Comparison of ENCODE assay signal across 15 cellular contexts in the genomic region with DNA sequence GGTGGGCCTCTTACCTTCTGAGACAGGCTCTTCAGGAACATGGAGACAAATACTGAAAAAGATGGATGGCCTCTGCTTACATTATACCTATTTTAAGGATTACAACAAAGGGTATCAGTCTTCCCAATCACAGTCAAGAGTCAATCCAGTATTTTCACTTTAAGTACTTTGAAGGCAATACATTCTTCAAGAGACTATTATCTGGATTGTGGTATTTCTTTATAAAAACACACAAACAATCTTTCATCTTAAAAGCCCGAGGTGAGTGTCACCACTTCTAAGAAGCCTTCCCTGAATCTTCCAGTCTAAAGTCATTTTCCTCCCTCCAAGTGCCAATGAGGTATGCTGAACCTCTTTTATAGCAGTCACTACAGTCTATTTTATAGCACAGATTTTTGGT. TPM values are rescaled to one million over a fixed set of nuclear protein-coding genes. Genes with fewer than 3 reads are reported as not detected.
A peak's percentile ranks its signal among the peaks of the same experiment; 100 is the strongest.
DNase-seq lines count a peak whose midpoint lies in the region; ATAC-seq, FAIRE-seq and TF ChIP-seq lines count a peak whose summit lies in the region.
"Had no signal": no experiment of that assay in that cellular context is flagged by ENCODE, and none has a peak within 500 bp of the region (broad histone marks: within the 10 kb centered on the region; RNA-seq: fewer than 3 reads in every experiment).

No MANE protein-coding gene starts in this region.

- H3K27ac ChIP-seq in SJCRH30: peak overlapping the region; percentile 58
- no peak overlapping the region for H3K27ac ChIP-seq in K562 (ENCODE audit: extremely low read depth, low read depth, low read length)
- H3K27ac ChIP-seq: foreskin keratinocyte had no signal

- H3K27me3 ChIP-seq in SJCRH30: no peaks in the 10 kb centered on the region
- H3K27me3 ChIP-seq in K562 (ENCODE audit: control insufficient read depth in 2 of 2, insufficient read depth in 2 of 2, low read length in 2 of 2): no peaks in the 10 kb centered on the region
- H3K27me3 ChIP-seq: foreskin keratinocyte, left lung, thyroid gland had no signal

- H3K9me3 ChIP-seq in SJCRH30 (replicated peaks) (no peaks in the 10 kb centered on the region), K562 (replicated peaks; ENCODE audit: control insufficient read depth, insufficient read depth, low read depth, low read length) (no peaks in the 10 kb centered on the region)
- H3K9me3 ChIP-seq: Caco-2, left lung, thyroid gland had no signal

- H3K79me2 ChIP-seq in K562 (ENCODE audit: control insufficient read depth, insufficient read depth, low read length): peaks cover 69% of the 10 kb centered on the region

- no peak overlapping the region for H2AFZ ChIP-seq in K562 (ENCODE audit: low read depth, low read length)

- H3K4me3 ChIP-seq in SJCRH30: no peak overlapping the region
- no peak overlapping the region for H3K4me3 ChIP-seq in K562
- H3K4me3 ChIP-seq: left lung, thyroid gland had no signal

- peak overlapping the region; percentile 98 for H3K27ac Mint-ChIP-seq in activated T-cell treated with anti-CD3 and anti-CD28 coated beads, Interleukin-2, amount 50 U/mL, for 72 hours
- H3K27ac Mint-ChIP-seq in stimulated activated memory B cell treated with anti-CD40 and anti-IgM and Interleukin-4, amounts not matched to agents 10 μg/mL and 1 μg/mL and 100 μg/mL, for 72 hours: peak overlapping the region; percentile 83

- H4K20me1 ChIP-seq in K562 (replicated peaks; ENCODE audit: control insufficient read depth, insufficient read depth, low read length): peaks cover 18% of the 10 kb centered on the region; the same call in 1 of the 2 replicates

- FAIRE-seq in K562 (lab: Jason Lieb, UNC): no peak
- FAIRE-seq: endometrium had no signal

- peaks cover 0 to 8% of the 10 kb centered on the region in 2 donors for H3K36me3 Mint-ChIP-seq in activated T-cell treated with anti-CD3 and anti-CD28 coated beads, Interleukin-2, amount 50 U/mL, for 72 hours (ENCODE audit: insufficient read depth in 2 of 2)
- peaks cover 21% of the 10 kb centered on the region for H3K36me3 Mint-ChIP-seq in stimulated activated memory B cell treated with anti-CD40 and anti-IgM and Interleukin-4, amounts not matched to agents 10 μg/mL and 1 μg/mL and 100 μg/mL, for 72 hours

- H3K9me3 Mint-ChIP-seq in activated T-cell treated with anti-CD3 and anti-CD28 coated beads, Interleukin-2, amount 50 U/mL, for 72 hours: no peaks in the 10 kb centered on the region
- H3K9me3 Mint-ChIP-seq in stimulated activated memory B cell treated with anti-CD40 and anti-IgM and Interleukin-4, amounts not matched to agents 10 μg/mL and 1 μg/mL and 100 μg/mL, for 72 hours: no peaks in the 10 kb centered on the region

- H3K27me3 Mint-ChIP-seq in activated T-cell treated with anti-CD3 and anti-CD28 coated beads, Interleukin-2, amount 50 U/mL, for 72 hours (ENCODE audit: low read depth): no peaks in the 10 kb centered on the region
- H3K27me3 Mint-ChIP-seq in stimulated activated memory B cell treated with anti-CD40 and anti-IgM and Interleukin-4, amounts not matched to agents 10 μg/mL and 1 μg/mL and 100 μg/mL, for 72 hours: no peaks in the 10 kb centered on the region

- H3K9me1 ChIP-seq in K562 (ENCODE audit: control insufficient read depth, insufficient read depth, low read length): no peaks in the 10 kb centered on the region

- TF ChIP-seq POLR2A in K562 (conservative IDR thresholded peaks at IDR 0.05): no peak

- in situ Hi-C loops in K562 (cut with MboI): no loop called here

- peaks cover 41% of the 10 kb centered on the region for H3K4me1 ChIP-seq in SJCRH30
- no peaks in the 10 kb centered on the region; a peak in 2 of 5 replicates for H3K4me1 ChIP-seq in K562 (replicated peaks in 1 of 2; ENCODE audit: control insufficient read depth in 2 of 2, insufficient read depth in 2 of 2, low read length in 2 of 2)
- H3K4me1 ChIP-seq: Caco-2, foreskin keratinocyte had no signal

- POLR2A ChIA-PET in K562 (lab: Yijun Ruan, JAX): interaction anchor here (0.6 to 1.5 kb wide), 4 partner anchors 14 to 857 kb away, joined by 3 to 5 read pairs (median 4); no protein-coding TSS in a partner anchor

- intact Hi-C loops in K562 (cut with micrococcal nuclease): no loop called here

- H3K4me2 ChIP-seq in K562 (ENCODE audit: insufficient read depth, low read length): no peak overlapping the region

- TF ChIP-seq CTCF in K562 (IDR thresholded peaks at IDR 0.05 in 2 of 3, conservative IDR thresholded peaks at IDR 0.05 in 1 of 3; ENCODE audit: insufficient read depth in 2 of 3, low read depth in 1 of 3, low read length in 3 of 3): no peak

- 12% methylated on average over 1 of the region's 1 CpG for WGBS in K562 (ENCODE audit: insufficient coverage, low coverage, missing lambda C conversion rate)

- CTCF ChIA-PET in K562 (lab: Yijun Ruan, JAX; ENCODE audit: low intra/inter-chr PET ratio): no interaction called here

- H3K4me3 Mint-ChIP-seq in activated T-cell treated with anti-CD3 and anti-CD28 coated beads, Interleukin-2, amount 50 U/mL, for 72 hours: peak overlapping the region; percentile 80 to 92
- H3K4me3 Mint-ChIP-seq in stimulated activated memory B cell treated with anti-CD40 and anti-IgM and Interleukin-4, amounts not matched to agents 10 μg/mL and 1 μg/mL and 100 μg/mL, for 72 hours: no peak overlapping the region

- H3K36me3 ChIP-seq in SJCRH30: peaks cover 11% of the 10 kb centered on the region
- peaks cover 35% of the 10 kb centered on the region for H3K36me3 ChIP-seq in K562 (ENCODE audit: control insufficient read depth, insufficient read depth, low read length)
- H3K36me3 ChIP-seq: thyroid gland had no signal

- no peak for TF ChIP-seq RAD21 in K562 (CRISPR knock-in tag; conservative IDR thresholded peaks at IDR 0.05 in 1 of 2, IDR thresholded peaks at IDR 0.05 in 1 of 2)

- H3K9ac ChIP-seq in K562 (ENCODE audit: insufficient read depth in 1 of 2, low read depth in 2 of 2, low read length in 2 of 2): no peak overlapping the region

- peaks cover 62% of the 10 kb centered on the region for H3K4me1 Mint-ChIP-seq in activated T-cell treated with anti-CD3 and anti-CD28 coated beads, Interleukin-2, amount 50 U/mL, for 72 hours (ENCODE audit: low read depth)
- H3K4me1 Mint-ChIP-seq in stimulated activated memory B cell treated with anti-CD40 and anti-IgM and Interleukin-4, amounts not matched to agents 10 μg/mL and 1 μg/mL and 100 μg/mL, for 72 hours: peaks cover 52% of the 10 kb centered on the region

- peak; percentile 26 to 33 for ATAC-seq in activated T-cell treated with anti-CD3 and anti-CD28 coated beads, Interleukin-2, amount 50 U/mL, for 72 hours (replicated peaks in 1 of 2)
- no peak for ATAC-seq in K562
- no peak for ATAC-seq in stimulated activated memory B cell treated with anti-CD40 and anti-IgM and Interleukin-4, amounts not matched to agents 10 μg/mL and 1 μg/mL and 100 μg/mL, for 72 hours
- ATAC-seq in GM21576 (IDR thresholded peaks at IDR 0.05; ENCODE audit: unreplicated experiment): no peak
- ATAC-seq: foreskin keratinocyte, left lung had no signal

- TF ChIP-seq EP300 in K562 (IDR thresholded peaks at IDR 0.05; ENCODE audit: low read length): no peak

- no TSS peak for BruUV-seq in K562 (replicated peaks; lab: Mats Ljungman, UMichigan)

- no peak for DNase-seq in activated T-cell treated with anti-CD3 and anti-CD28 coated beads, Interleukin-2, amount 50 U/mL, for 72 hours
- DNase-seq in activated T-cell treated with anti-CD3 and anti-CD28 coated beads, Interleukin-2, amount 50 U/mL, for 1 hour: no peak
- DNase-seq in SJCRH30 (no peak), K562 (ENCODE audit: extremely low read depth in 1 of 4, low spot score in 3 of 4) (no peak), HPDE6-E6E7 (ENCODE audit: extremely low spot score) (no peak), NCI-H2081 (lab: John Stamatoyannopoulos, UW) (no peak)
- DNase-seq: Caco-2, foreskin keratinocyte, left lung, MM.1S, NCI-H2081 treated with DMSO at 0.1 percent for 48 hours, thyroid gland had no signal

RNA-seq across cellular contexts. Expression of a gene that starts 45.3 kb away (rescaled TPM):
- total RNA-seq in activated T-cell treated with anti-CD3 and anti-CD28 coated beads, Interleukin-2, amount 50 U/mL, for 72 hours: 100 to 1,000 TPM; 146 to 197 TPM
- 38.2 and 43.6 TPM in 2 replicates for total RNA-seq in SJCRH30 (2014; rRNA removed; shearing (Covaris generic))
- total RNA-seq in K562 (2011; cell fraction: chromatin; rRNA removed; ENCODE audit: low replicate concordance): 60.7 and 84.8 TPM in 2 replicates
- 47.0 and 48.4 TPM in 2 replicates for total RNA-seq in K562 (2011; cell fraction: nucleolus; rRNA removed)
- total RNA-seq in K562 (2011; cell fraction: nucleoplasm; rRNA removed): 68.6 and 84.8 TPM in 2 replicates
- 21.3 and 29.6 TPM in 2 replicates for total RNA-seq in K562 (2014; rRNA removed)
- total RNA-seq in K562 (2014; rRNA removed; fragmentation: Illumina TruSeq; extraction: Trizol): 31.2 and 40.7 TPM in 2 replicates
- 26.1 and 29.2 TPM in 2 replicates for total RNA-seq in K562 (2015; rRNA removed; fragmentation: Illumina TruSeq; extraction: Trizol)
- total RNA-seq in K562 (2021): 139 and 163 TPM in 2 replicates
- polyA plus RNA-seq in K562 (2011; rRNA removed): 41.5 and 104 TPM in 2 replicates
- polyA plus RNA-seq in K562 (2011; cell fraction: cytosol; rRNA removed): 45.0 and 57.5 TPM in 2 replicates
- 49.0 and 54.9 TPM in 2 replicates for polyA plus RNA-seq in K562 (2011; cell fraction: nucleus; rRNA removed)
- polyA plus RNA-seq in K562 (2012): 84.9 and 101 TPM in 2 replicates
- polyA plus RNA-seq in K562 (2014; fragmentation: Illumina TruSeq; extraction: Trizol): 109 and 115 TPM in 2 replicates
- polyA plus RNA-seq in K562 (2014; fragmentation: Nextera tagmentation; extraction: Ambion mirVana): 1 to 10 TPM; 8.2 to 9.7 TPM
- polyA plus RNA-seq in K562 (2014; rRNA removed): 51.3 and 56.8 TPM in 2 replicates
- 49.4 and 58.2 TPM in 2 replicates for polyA minus RNA-seq in K562 (2011; rRNA and poly(A)+ RNA removed)
- polyA minus RNA-seq in K562 (2011; cell fraction: cytosol; rRNA and poly(A)+ RNA removed): 68.3 and 88.6 TPM in 2 replicates
- 15.8 and 27.9 TPM in 2 replicates for polyA minus RNA-seq in K562 (2011; cell fraction: nucleus; rRNA and poly(A)+ RNA removed)

RNA-seq across cellular contexts. Expression of a gene that starts 52.2 kb away (rescaled TPM):
- total RNA-seq in activated T-cell treated with anti-CD3 and anti-CD28 coated beads, Interleukin-2, amount 50 U/mL, for 72 hours: under 1 TPM; 0.81 to 0.91 TPM
- total RNA-seq in SJCRH30 (2014; rRNA removed; shearing (Covaris generic)): 8.3 TPM in 2 replicates
- 14.5 and 40.1 TPM in 2 replicates for total RNA-seq in K562 (2011; cell fraction: chromatin; rRNA removed; ENCODE audit: low replicate concordance)
- total RNA-seq in K562 (2011; cell fraction: nucleolus; rRNA removed): 36.8 and 39.4 TPM in 2 replicates
- 27.8 and 27.9 TPM in 2 replicates for total RNA-seq in K562 (2011; cell fraction: nucleoplasm; rRNA removed)
- 3.7 and 6.2 TPM in 2 replicates for total RNA-seq in K562 (2014; rRNA removed)
- 2.9 and 3.4 TPM in 2 replicates for total RNA-seq in K562 (2014; rRNA removed; fragmentation: Illumina TruSeq; extraction: Trizol)
- 3.5 and 3.7 TPM in 2 replicates for total RNA-seq in K562 (2015; rRNA removed; fragmentation: Illumina TruSeq; extraction: Trizol)
- 10.9 and 11.0 TPM in 2 replicates for total RNA-seq in K562 (2021)
- 8.2 and 19.3 TPM in 2 replicates for polyA plus RNA-seq in K562 (2011; rRNA removed)
- polyA plus RNA-seq in K562 (2011; cell fraction: cytosol; rRNA removed): 26.0 and 34.4 TPM in 2 replicates
- 68.2 and 75.5 TPM in 2 replicates for polyA plus RNA-seq in K562 (2011; cell fraction: nucleus; rRNA removed)
- polyA plus RNA-seq in K562 (2012): 10.0 and 10.7 TPM in 2 replicates
- polyA plus RNA-seq in K562 (2014; fragmentation: Illumina TruSeq; extraction: Trizol): 10.1 and 11.6 TPM in 2 replicates
- under 1 TPM; 0.24 to 0.59 TPM for polyA plus RNA-seq in K562 (2014; fragmentation: Nextera tagmentation; extraction: Ambion mirVana)
- polyA plus RNA-seq in K562 (2014; rRNA removed): 11.5 and 14.9 TPM in 2 replicates
- 8.0 and 9.3 TPM in 2 replicates for polyA minus RNA-seq in K562 (2011; rRNA and poly(A)+ RNA removed)
- polyA minus RNA-seq in K562 (2011; cell fraction: cytosol; rRNA and poly(A)+ RNA removed): 7.3 and 7.9 TPM in 2 replicates
- polyA minus RNA-seq in K562 (2011; cell fraction: nucleus; rRNA and poly(A)+ RNA removed): 11.1 and 11.6 TPM in 2 replicates

Comparison
In these comparisons a context has a peak if more than half of its experiments do, and no peak if none do; other contexts are left out.
1. ATAC-seq: peak in activated T-cell treated with anti-CD3 and anti-CD28 coated beads, Interleukin-2, amount 50 U/mL, for 72 hours (2 of 2); none in K562 (single experiment), stimulated activated memory B cell treated with anti-CD40 and anti-IgM and Interleukin-4, amounts not matched to agents 10 μg/mL and 1 μg/mL and 100 μg/mL, for 72 hours (single experiment) and GM21576 (single experiment).